In the genomic region with DNA sequence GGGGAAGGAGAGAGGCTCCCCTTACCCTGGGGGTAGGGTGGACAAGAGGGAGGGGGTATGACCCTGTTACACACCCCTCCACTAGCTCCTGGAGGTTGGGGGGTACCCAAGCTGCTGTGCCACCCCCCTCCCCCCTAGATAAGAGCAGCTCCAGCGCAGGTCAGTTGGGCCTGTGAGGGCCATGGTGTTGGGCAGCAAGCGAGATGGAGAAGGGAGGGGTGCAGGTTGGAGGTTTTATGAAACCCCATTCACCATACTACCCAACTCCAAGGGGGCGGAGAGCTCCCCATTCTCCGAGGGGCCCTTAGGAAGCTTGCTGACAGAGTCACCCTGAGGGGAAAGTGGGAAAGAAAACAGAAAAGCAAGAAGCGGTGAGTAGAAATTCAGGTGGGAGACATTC, we compare ENCODE assay signal across 2 cellular contexts.
TF ChIP-seq lines count a peak whose summit lies in the region.

No MANE protein-coding gene starts in this region.

TF ChIP-seq in HCT116, 20 proteins besides CTCF, POLR2A, EP300 and RAD21:
- TF ChIP-seq FOSL1 (IDR thresholded peaks at IDR 0.05; ENCODE audit: low read depth): no peak
- TF ChIP-seq, protein P1, sequence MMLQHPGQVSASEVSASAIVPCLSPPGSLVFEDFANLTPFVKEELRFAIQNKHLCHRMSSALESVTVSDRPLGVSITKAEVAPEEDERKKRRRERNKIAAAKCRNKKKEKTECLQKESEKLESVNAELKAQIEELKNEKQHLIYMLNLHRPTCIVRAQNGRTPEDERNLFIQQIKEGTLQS (IDR thresholded peaks at IDR 0.05): no peak
- no peak for TF ChIP-seq EGR1 (IDR thresholded peaks at IDR 0.05; ENCODE audit: low read depth)
- TF ChIP-seq SP1 (IDR thresholded peaks at IDR 0.05; ENCODE audit: low read depth): no peak
- TF ChIP-seq EZH2phosphoT487 (IDR thresholded peaks at IDR 0.05; ENCODE audit: borderline replicate concordance): no peak
- no peak for TF ChIP-seq EZH2 (IDR thresholded peaks at IDR 0.05)
- TF ChIP-seq, protein P2, sequence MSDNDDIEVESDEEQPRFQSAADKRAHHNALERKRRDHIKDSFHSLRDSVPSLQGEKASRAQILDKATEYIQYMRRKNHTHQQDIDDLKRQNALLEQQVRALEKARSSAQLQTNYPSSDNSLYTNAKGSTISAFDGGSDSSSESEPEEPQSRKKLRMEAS (IDR thresholded peaks at IDR 0.05): no peak
- TF ChIP-seq, protein P3, sequence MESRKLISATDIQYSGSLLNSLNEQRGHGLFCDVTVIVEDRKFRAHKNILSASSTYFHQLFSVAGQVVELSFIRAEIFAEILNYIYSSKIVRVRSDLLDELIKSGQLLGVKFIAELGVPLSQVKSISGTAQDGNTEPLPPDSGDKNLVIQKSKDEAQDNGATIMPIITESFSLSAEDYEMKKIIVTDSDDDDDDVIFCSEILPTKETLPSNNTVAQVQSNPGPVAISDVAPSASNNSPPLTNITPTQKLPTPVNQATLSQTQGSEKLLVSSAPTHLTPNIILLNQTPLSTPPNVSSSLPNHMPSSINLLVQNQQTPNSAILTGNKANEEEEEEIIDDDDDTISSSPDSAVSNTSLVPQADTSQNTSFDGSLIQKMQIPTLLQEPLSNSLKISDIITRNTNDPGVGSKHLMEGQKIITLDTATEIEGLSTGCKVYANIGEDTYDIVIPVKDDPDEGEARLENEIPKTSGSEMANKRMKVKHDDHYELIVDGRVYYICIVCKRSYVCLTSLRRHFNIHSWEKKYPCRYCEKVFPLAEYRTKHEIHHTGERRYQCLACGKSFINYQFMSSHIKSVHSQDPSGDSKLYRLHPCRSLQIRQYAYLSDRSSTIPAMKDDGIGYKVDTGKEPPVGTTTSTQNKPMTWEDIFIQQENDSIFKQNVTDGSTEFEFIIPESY (IDR thresholded peaks at IDR 0.05; ENCODE audit: extremely low read depth, insufficient replicate concordance, low read length): no peak
- no peak for TF ChIP-seq ELF1 (IDR thresholded peaks at IDR 0.05; ENCODE audit: borderline replicate concordance, low read depth)
- no peak for TF ChIP-seq JUND (IDR thresholded peaks at IDR 0.05)
- no peak for TF ChIP-seq TCF7L2 (IDR thresholded peaks at IDR 0.05; ENCODE audit: borderline replicate concordance, extremely low read depth, insufficient read depth, insufficient read length)
- no peak for TF ChIP-seq SRF (IDR thresholded peaks at IDR 0.05; ENCODE audit: low read depth)
- TF ChIP-seq, protein P4, sequence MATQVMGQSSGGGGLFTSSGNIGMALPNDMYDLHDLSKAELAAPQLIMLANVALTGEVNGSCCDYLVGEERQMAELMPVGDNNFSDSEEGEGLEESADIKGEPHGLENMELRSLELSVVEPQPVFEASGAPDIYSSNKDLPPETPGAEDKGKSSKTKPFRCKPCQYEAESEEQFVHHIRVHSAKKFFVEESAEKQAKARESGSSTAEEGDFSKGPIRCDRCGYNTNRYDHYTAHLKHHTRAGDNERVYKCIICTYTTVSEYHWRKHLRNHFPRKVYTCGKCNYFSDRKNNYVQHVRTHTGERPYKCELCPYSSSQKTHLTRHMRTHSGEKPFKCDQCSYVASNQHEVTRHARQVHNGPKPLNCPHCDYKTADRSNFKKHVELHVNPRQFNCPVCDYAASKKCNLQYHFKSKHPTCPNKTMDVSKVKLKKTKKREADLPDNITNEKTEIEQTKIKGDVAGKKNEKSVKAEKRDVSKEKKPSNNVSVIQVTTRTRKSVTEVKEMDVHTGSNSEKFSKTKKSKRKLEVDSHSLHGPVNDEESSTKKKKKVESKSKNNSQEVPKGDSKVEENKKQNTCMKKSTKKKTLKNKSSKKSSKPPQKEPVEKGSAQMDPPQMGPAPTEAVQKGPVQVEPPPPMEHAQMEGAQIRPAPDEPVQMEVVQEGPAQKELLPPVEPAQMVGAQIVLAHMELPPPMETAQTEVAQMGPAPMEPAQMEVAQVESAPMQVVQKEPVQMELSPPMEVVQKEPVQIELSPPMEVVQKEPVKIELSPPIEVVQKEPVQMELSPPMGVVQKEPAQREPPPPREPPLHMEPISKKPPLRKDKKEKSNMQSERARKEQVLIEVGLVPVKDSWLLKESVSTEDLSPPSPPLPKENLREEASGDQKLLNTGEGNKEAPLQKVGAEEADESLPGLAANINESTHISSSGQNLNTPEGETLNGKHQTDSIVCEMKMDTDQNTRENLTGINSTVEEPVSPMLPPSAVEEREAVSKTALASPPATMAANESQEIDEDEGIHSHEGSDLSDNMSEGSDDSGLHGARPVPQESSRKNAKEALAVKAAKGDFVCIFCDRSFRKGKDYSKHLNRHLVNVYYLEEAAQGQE (IDR thresholded peaks at IDR 0.05; ENCODE audit: low read depth): no peak
- TF ChIP-seq CBX3 (IDR thresholded peaks at IDR 0.05; ENCODE audit: low read depth): no peak
- no peak for TF ChIP-seq ZNF274 (IDR thresholded peaks at IDR 0.05; ENCODE audit: low read depth, low read length)
- TF ChIP-seq POLR2AphosphoS5 (IDR thresholded peaks at IDR 0.05; ENCODE audit: low read depth, low read length): no peak
- no peak for TF ChIP-seq SIN3A (IDR thresholded peaks at IDR 0.05; ENCODE audit: low read depth)

TF ChIP-seq in endothelial cell of umbilical vein, 7 proteins besides CTCF, POLR2A, EP300 and RAD21:
- no peak for TF ChIP-seq GATA2 (IDR thresholded peaks at IDR 0.05; ENCODE audit: insufficient read depth, insufficient read length, low read depth, low read length)
- TF ChIP-seq POLR2AphosphoS5 (IDR thresholded peaks at IDR 0.05; ENCODE audit: insufficient read depth, low read depth, low read length): no peak
- TF ChIP-seq, protein P2 (IDR thresholded peaks at IDR 0.05; ENCODE audit: insufficient read depth, insufficient read length): no peak
- TF ChIP-seq FOS (IDR thresholded peaks at IDR 0.05; ENCODE audit: borderline replicate concordance, insufficient read depth, low read length): no peak
- TF ChIP-seq MYC (IDR thresholded peaks at IDR 0.05; ENCODE audit: low read depth, low read length): no peak
- TF ChIP-seq JUN (IDR thresholded peaks at IDR 0.05; ENCODE audit: borderline replicate concordance, insufficient read depth, insufficient read length, low read depth): no peak
- TF ChIP-seq EZH2 (IDR thresholded peaks at IDR 0.05; ENCODE audit: borderline replicate concordance, low read depth, low read length, severe bottlenecking): no peak
